Comparison of ENCODE assay signal across 1 cellular context in the genomic region with DNA sequence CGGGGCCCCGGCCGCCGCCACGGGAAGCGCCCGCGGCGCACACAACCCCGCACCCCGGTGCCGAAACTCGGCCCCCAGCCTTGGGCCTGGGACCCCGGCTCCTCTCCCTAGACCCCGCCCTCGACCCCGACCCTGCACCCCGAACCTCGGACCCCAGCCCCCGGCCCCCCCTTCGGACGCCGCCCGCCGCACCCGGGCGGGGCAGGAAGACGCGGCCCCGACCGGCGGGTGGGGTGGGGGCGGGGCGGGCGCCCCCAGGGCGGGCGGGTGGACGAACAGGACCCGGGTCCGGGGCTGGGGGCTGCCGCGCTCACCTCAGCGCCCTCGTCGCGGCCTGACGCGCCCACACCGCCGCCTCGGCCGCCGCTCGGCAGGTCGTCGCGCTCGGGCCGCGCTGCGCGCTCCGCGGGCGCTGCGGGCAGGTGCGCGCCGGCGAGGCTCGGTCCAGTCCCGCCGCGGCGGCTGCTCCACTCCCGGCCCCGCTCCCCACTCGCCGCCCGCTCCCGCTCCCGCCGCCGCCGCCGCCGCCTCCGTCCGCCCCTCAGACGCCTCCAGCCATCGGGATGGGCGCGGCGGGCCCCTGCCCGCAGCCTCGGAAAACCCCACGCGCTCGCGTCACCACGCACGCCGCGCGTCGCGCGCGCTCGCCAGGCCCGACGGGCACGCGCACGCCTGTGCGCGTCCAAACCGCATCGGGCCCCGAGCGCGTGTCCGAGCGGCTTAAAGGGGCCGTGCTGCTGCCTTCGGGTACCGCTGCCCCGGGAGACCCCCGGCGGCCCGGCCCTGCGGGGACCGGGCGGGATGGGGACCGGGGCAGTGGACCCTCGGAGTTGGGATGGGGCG.
TF ChIP-seq lines count a peak whose summit lies in the region.

A gene (minus strand): TSS at position 582 of the 843 bp plus-strand sequence. CDS start 65,634 bp downstream, outside the sequence.

TF ChIP-seq in IMR-90, 13 proteins besides CTCF, POLR2A, EP300 and RAD21 (continued from another document):
- TF ChIP-seq, protein P1, sequence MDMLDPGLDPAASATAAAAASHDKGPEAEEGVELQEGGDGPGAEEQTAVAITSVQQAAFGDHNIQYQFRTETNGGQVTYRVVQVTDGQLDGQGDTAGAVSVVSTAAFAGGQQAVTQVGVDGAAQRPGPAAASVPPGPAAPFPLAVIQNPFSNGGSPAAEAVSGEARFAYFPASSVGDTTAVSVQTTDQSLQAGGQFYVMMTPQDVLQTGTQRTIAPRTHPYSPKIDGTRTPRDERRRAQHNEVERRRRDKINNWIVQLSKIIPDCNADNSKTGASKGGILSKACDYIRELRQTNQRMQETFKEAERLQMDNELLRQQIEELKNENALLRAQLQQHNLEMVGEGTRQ (IDR thresholded peaks at IDR 0.05; ENCODE audit: low read depth, low read length) = peak; percentile 24; the same call in 1 of the 2 replicates
- no peak; the same call in 1 of the 2 replicates for TF ChIP-seq BHLHE40 (IDR thresholded peaks at IDR 0.05; ENCODE audit: low read depth, low read length)
